In the genomic region with DNA sequence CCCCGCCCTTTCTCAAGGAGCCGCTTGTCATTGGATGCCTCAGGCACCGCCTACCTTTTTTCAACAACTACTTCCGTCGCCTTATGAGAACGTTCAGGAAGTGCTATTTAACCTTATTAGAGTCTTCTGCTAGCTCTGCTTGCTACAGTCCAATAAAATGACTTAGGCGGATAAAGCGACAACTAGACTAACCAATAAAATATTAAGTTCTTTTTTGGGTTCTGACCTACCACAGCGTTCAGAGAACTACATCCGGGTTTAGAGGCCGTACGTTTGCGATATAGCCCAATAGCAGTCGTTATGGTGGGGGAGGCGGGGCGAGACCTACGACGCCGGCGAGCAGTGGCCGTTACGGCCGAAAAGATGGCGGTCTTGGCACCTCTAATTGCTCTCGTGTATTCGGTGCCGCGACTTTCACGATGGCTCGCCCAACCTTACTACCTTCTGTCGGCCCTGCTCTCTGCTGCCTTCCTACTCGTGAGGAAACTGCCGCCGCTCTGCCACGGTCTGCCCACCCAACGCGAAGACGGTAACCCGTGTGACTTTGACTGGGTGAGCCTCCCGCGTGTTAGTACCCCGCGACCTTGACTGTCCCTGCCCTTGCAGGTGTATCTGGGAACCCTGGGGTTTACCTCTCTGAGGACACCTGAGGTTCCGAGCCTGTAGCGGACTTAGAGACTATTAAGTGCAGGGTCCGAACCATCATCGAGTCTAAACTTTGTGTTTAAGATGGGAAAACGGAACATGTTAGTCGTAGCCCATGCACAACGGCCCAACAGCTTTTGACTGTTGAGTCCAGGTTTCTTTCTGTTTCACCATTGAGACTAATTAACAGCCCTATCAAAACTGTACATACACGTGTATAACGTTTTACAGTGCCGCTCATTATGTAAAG, we compare ENCODE assay signal across 1 cellular context.
TF ChIP-seq lines count a peak whose summit lies in the region.

A gene with protein sequence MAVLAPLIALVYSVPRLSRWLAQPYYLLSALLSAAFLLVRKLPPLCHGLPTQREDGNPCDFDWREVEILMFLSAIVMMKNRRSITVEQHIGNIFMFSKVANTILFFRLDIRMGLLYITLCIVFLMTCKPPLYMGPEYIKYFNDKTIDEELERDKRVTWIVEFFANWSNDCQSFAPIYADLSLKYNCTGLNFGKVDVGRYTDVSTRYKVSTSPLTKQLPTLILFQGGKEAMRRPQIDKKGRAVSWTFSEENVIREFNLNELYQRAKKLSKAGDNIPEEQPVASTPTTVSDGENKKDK (plus strand): TSS at position 338 of the 895 bp plus-strand sequence. CDS start 26 bp downstream, at position 364.

TF ChIP-seq in HepG2, 621 proteins besides CTCF, POLR2A, EP300 and RAD21 (continued from another document and continues in another):
- no peak for TF ChIP-seq RFX1 (IDR thresholded peaks at IDR 0.05)
- TF ChIP-seq, protein P1, sequence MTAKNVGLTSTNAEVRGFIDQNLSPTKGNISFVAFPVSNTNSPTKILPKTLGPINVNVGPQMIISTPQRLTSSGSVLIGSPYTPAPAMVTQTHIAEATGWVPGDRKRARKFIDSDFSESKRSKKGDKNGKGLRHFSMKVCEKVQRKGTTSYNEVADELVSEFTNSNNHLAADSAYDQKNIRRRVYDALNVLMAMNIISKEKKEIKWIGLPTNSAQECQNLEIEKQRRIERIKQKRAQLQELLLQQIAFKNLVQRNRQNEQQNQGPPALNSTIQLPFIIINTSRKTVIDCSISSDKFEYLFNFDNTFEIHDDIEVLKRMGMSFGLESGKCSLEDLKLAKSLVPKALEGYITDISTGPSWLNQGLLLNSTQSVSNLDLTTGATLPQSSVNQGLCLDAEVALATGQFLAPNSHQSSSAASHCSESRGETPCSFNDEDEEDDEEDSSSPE (CRISPR knock-in tag; IDR thresholded peaks at IDR 0.05): 0 out of 2 replicates have a peak, but pooled peaks have one; percentile 18
- TF ChIP-seq ZNF883 (CRISPR knock-in tag; IDR thresholded peaks at IDR 0.05; ENCODE audit: not compliant biosample characterization): no peak
- TF ChIP-seq RXRA (CRISPR knock-in tag; IDR thresholded peaks at IDR 0.05): no peak
- no peak for TF ChIP-seq ZKSCAN5 (CRISPR knock-in tag; IDR thresholded peaks at IDR 0.05)
- no peak for TF ChIP-seq HES4 (CRISPR knock-in tag; IDR thresholded peaks at IDR 0.05; ENCODE audit: borderline replicate concordance)
- no peak; the same call in 1 of the 2 replicates for TF ChIP-seq ZNF547 (CRISPR knock-in tag; IDR thresholded peaks at IDR 0.05)
- no peak for TF ChIP-seq REXO4 (CRISPR knock-in tag; IDR thresholded peaks at IDR 0.05; ENCODE audit: borderline replicate concordance)
- TF ChIP-seq CCDC6 (CRISPR knock-in tag; IDR thresholded peaks at IDR 0.05): no peak
- no peak for TF ChIP-seq EEA1 (CRISPR knock-in tag; IDR thresholded peaks at IDR 0.05; ENCODE audit: borderline replicate concordance)
- TF ChIP-seq GFI1 (CRISPR knock-in tag; IDR thresholded peaks at IDR 0.05; ENCODE audit: borderline replicate concordance): 0 out of 2 replicates have a peak, but pooled peaks have one; percentile 28
- no peak for TF ChIP-seq ZNF878 (CRISPR knock-in tag; IDR thresholded peaks at IDR 0.05)
- TF ChIP-seq ZNF496 (CRISPR knock-in tag; IDR thresholded peaks at IDR 0.05; ENCODE audit: insufficient replicate concordance): no peak
- no peak for TF ChIP-seq ISL2 (CRISPR knock-in tag; IDR thresholded peaks at IDR 0.05)
- TF ChIP-seq, protein P2, sequence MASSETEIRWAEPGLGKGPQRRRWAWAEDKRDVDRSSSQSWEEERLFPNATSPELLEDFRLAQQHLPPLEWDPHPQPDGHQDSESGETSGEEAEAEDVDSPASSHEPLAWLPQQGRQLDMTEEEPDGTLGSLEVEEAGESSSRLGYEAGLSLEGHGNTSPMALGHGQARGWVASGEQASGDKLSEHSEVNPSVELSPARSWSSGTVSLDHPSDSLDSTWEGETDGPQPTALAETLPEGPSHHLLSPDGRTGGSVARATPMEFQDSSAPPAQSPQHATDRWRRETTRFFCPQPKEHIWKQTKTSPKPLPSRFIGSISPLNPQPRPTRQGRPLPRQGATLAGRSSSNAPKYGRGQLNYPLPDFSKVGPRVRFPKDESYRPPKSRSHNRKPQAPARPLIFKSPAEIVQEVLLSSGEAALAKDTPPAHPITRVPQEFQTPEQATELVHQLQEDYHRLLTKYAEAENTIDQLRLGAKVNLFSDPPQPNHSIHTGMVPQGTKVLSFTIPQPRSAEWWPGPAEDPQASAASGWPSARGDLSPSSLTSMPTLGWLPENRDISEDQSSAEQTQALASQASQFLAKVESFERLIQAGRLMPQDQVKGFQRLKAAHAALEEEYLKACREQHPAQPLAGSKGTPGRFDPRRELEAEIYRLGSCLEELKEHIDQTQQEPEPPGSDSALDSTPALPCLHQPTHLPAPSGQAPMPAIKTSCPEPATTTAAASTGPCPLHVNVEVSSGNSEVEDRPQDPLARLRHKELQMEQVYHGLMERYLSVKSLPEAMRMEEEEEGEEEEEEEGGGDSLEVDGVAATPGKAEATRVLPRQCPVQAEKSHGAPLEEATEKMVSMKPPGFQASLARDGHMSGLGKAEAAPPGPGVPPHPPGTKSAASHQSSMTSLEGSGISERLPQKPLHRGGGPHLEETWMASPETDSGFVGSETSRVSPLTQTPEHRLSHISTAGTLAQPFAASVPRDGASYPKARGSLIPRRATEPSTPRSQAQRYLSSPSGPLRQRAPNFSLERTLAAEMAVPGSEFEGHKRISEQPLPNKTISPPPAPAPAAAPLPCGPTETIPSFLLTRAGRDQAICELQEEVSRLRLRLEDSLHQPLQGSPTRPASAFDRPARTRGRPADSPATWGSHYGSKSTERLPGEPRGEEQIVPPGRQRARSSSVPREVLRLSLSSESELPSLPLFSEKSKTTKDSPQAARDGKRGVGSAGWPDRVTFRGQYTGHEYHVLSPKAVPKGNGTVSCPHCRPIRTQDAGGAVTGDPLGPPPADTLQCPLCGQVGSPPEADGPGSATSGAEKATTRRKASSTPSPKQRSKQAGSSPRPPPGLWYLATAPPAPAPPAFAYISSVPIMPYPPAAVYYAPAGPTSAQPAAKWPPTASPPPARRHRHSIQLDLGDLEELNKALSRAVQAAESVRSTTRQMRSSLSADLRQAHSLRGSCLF (CRISPR knock-in tag; IDR thresholded peaks at IDR 0.05; ENCODE audit: borderline replicate concordance): no peak
- TF ChIP-seq, protein P3, sequence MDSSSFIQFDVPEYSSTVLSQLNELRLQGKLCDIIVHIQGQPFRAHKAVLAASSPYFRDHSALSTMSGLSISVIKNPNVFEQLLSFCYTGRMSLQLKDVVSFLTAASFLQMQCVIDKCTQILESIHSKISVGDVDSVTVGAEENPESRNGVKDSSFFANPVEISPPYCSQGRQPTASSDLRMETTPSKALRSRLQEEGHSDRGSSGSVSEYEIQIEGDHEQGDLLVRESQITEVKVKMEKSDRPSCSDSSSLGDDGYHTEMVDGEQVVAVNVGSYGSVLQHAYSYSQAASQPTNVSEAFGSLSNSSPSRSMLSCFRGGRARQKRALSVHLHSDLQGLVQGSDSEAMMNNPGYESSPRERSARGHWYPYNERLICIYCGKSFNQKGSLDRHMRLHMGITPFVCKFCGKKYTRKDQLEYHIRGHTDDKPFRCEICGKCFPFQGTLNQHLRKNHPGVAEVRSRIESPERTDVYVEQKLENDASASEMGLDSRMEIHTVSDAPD (CRISPR knock-in tag; IDR thresholded peaks at IDR 0.05): no peak
- TF ChIP-seq MAFK (conservative IDR thresholded peaks at IDR 0.05 in 1 of 2, IDR thresholded peaks at IDR 0.05 in 1 of 2; ENCODE audit: low read length in 2 of 2): no peak
- no peak for TF ChIP-seq REL (CRISPR knock-in tag; conservative IDR thresholded peaks at IDR 0.05)
- TF ChIP-seq NR2F6 (IDR thresholded peaks at IDR 0.05): no peak
- TF ChIP-seq NR2F6 (CRISPR knock-in tag; IDR thresholded peaks at IDR 0.05): no peak
- TF ChIP-seq, protein P4, sequence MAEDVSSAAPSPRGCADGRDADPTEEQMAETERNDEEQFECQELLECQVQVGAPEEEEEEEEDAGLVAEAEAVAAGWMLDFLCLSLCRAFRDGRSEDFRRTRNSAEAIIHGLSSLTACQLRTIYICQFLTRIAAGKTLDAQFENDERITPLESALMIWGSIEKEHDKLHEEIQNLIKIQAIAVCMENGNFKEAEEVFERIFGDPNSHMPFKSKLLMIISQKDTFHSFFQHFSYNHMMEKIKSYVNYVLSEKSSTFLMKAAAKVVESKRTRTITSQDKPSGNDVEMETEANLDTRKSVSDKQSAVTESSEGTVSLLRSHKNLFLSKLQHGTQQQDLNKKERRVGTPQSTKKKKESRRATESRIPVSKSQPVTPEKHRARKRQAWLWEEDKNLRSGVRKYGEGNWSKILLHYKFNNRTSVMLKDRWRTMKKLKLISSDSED (CRISPR knock-in tag; IDR thresholded peaks at IDR 0.05): no peak
- 0 out of 2 replicates have a peak, but pooled peaks have one; percentile 14 for TF ChIP-seq ETV5 (CRISPR knock-in tag; IDR thresholded peaks at IDR 0.05; ENCODE audit: borderline replicate concordance)
- TF ChIP-seq, protein P5, sequence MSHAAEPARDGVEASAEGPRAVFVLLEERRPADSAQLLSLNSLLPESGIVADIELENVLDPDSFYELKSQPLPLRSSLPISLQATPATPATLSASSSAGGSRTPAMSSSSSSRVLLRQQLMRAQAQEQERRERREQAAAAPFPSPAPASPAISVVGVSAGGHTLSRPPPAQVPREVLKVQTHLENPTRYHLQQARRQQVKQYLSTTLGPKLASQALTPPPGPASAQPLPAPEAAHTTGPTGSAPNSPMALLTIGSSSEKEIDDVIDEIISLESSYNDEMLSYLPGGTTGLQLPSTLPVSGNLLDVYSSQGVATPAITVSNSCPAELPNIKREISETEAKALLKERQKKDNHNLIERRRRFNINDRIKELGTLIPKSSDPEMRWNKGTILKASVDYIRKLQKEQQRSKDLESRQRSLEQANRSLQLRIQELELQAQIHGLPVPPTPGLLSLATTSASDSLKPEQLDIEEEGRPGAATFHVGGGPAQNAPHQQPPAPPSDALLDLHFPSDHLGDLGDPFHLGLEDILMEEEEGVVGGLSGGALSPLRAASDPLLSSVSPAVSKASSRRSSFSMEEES (CRISPR knock-in tag; IDR thresholded peaks at IDR 0.05): peak; percentile 7; the same call in 1 of the 2 replicates
- TF ChIP-seq, protein P6, sequence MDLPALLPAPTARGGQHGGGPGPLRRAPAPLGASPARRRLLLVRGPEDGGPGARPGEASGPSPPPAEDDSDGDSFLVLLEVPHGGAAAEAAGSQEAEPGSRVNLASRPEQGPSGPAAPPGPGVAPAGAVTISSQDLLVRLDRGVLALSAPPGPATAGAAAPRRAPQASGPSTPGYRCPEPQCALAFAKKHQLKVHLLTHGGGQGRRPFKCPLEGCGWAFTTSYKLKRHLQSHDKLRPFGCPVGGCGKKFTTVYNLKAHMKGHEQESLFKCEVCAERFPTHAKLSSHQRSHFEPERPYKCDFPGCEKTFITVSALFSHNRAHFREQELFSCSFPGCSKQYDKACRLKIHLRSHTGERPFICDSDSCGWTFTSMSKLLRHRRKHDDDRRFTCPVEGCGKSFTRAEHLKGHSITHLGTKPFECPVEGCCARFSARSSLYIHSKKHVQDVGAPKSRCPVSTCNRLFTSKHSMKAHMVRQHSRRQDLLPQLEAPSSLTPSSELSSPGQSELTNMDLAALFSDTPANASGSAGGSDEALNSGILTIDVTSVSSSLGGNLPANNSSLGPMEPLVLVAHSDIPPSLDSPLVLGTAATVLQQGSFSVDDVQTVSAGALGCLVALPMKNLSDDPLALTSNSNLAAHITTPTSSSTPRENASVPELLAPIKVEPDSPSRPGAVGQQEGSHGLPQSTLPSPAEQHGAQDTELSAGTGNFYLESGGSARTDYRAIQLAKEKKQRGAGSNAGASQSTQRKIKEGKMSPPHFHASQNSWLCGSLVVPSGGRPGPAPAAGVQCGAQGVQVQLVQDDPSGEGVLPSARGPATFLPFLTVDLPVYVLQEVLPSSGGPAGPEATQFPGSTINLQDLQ (CRISPR knock-in tag; IDR thresholded peaks at IDR 0.05): no peak
- TF ChIP-seq, protein P7, sequence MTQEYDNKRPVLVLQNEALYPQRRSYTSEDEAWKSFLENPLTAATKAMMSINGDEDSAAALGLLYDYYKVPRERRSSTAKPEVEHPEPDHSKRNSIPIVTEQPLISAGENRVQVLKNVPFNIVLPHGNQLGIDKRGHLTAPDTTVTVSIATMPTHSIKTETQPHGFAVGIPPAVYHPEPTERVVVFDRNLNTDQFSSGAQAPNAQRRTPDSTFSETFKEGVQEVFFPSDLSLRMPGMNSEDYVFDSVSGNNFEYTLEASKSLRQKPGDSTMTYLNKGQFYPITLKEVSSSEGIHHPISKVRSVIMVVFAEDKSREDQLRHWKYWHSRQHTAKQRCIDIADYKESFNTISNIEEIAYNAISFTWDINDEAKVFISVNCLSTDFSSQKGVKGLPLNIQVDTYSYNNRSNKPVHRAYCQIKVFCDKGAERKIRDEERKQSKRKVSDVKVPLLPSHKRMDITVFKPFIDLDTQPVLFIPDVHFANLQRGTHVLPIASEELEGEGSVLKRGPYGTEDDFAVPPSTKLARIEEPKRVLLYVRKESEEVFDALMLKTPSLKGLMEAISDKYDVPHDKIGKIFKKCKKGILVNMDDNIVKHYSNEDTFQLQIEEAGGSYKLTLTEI (CRISPR knock-in tag; conservative IDR thresholded peaks at IDR 0.05): no peak
- no peak for TF ChIP-seq KLF9 (CRISPR knock-in tag; IDR thresholded peaks at IDR 0.05; ENCODE audit: low read depth)
- TF ChIP-seq EZH2 (conservative IDR thresholded peaks at IDR 0.05; ENCODE audit: low read depth, low read length): no peak
- no peak for TF ChIP-seq ZFP36L1 (CRISPR knock-in tag; IDR thresholded peaks at IDR 0.05)
- peak; percentile 94 for TF ChIP-seq THAP11 (CRISPR knock-in tag; IDR thresholded peaks at IDR 0.05)
- no peak for TF ChIP-seq MBD4 (IDR thresholded peaks at IDR 0.05; ENCODE audit: borderline replicate concordance, low read length)
- TF ChIP-seq SP1 (IDR thresholded peaks at IDR 0.05): no peak
- peak; percentile 64; the same call in 1 of the 2 replicates for TF ChIP-seq SP1 (CRISPR knock-in tag; IDR thresholded peaks at IDR 0.05)
- TF ChIP-seq GATA4 (IDR thresholded peaks at IDR 0.05; ENCODE audit: borderline replicate concordance, low read depth): no peak
- no peak for TF ChIP-seq ZSCAN12 (CRISPR knock-in tag; IDR thresholded peaks at IDR 0.05)
- TF ChIP-seq, protein P8, sequence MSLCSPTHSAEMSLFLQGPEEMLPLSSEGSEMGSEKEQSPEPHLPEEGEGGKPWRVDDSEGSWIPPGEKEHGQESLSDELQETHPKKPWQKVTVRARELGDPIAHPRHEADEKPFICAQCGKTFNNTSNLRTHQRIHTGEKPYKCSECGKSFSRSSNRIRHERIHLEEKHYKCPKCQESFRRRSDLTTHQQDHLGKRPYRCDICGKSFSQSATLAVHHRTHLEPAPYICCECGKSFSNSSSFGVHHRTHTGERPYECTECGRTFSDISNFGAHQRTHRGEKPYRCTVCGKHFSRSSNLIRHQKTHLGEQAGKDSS (CRISPR knock-in tag; IDR thresholded peaks at IDR 0.05; ENCODE audit: borderline replicate concordance, low read depth): peak; percentile 85; the same call in 1 of the 2 replicates
- TF ChIP-seq, protein P9, sequence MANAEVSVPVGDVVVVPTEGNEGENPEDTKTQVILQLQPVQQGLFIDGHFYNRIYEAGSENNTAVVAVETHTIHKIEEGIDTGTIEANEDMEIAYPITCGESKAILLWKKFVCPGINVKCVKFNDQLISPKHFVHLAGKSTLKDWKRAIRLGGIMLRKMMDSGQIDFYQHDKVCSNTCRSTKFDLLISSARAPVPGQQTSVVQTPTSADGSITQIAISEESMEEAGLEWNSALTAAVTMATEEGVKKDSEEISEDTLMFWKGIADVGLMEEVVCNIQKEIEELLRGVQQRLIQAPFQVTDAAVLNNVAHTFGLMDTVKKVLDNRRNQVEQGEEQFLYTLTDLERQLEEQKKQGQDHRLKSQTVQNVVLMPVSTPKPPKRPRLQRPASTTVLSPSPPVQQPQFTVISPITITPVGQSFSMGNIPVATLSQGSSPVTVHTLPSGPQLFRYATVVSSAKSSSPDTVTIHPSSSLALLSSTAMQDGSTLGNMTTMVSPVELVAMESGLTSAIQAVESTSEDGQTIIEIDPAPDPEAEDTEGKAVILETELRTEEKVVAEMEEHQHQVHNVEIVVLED (CRISPR knock-in tag; IDR thresholded peaks at IDR 0.05; ENCODE audit: borderline replicate concordance): peak; percentile 77
- TF ChIP-seq ELF3 (CRISPR knock-in tag; IDR thresholded peaks at IDR 0.05): no peak
